ENCODE assay signal across 1 cellular context in genomic region chr14:92513966-92514843, GRCh38.
TF ChIP-seq lines count a peak whose summit lies in the region.

No MANE protein-coding gene starts in this region.

TF ChIP-seq in GM12878, 131 proteins besides CTCF, POLR2A, EP300 and RAD21 (continued from another document):
- TF ChIP-seq, protein P1, sequence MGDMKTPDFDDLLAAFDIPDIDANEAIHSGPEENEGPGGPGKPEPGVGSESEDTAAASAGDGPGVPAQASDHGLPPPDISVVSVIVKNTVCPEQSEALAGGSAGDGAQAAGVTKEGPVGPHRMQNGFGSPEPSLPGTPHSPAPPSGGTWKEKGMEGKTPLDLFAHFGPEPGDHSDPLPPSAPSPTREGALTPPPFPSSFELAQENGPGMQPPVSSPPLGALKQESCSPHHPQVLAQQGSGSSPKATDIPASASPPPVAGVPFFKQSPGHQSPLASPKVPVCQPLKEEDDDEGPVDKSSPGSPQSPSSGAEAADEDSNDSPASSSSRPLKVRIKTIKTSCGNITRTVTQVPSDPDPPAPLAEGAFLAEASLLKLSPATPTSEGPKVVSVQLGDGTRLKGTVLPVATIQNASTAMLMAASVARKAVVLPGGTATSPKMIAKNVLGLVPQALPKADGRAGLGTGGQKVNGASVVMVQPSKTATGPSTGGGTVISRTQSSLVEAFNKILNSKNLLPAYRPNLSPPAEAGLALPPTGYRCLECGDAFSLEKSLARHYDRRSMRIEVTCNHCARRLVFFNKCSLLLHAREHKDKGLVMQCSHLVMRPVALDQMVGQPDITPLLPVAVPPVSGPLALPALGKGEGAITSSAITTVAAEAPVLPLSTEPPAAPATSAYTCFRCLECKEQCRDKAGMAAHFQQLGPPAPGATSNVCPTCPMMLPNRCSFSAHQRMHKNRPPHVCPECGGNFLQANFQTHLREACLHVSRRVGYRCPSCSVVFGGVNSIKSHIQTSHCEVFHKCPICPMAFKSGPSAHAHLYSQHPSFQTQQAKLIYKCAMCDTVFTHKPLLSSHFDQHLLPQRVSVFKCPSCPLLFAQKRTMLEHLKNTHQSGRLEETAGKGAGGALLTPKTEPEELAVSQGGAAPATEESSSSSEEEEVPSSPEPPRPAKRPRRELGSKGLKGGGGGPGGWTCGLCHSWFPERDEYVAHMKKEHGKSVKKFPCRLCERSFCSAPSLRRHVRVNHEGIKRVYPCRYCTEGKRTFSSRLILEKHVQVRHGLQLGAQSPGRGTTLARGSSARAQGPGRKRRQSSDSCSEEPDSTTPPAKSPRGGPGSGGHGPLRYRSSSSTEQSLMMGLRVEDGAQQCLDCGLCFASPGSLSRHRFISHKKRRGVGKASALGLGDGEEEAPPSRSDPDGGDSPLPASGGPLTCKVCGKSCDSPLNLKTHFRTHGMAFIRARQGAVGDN (IDR thresholded peaks at IDR 0.05): 0 out of 2 replicates have a peak, but pooled peaks have one; percentile 2
- no peak for TF ChIP-seq YY1 (IDR thresholded peaks at IDR 0.05; ENCODE audit: low read depth, low read length)
- TF ChIP-seq ZNF24 (IDR thresholded peaks at IDR 0.05): no peak
- peak; percentile 23; the same call in 1 of the 2 replicates for TF ChIP-seq IKZF1 (conservative IDR thresholded peaks at IDR 0.05)
- 0 out of 2 replicates have a peak, but pooled peaks have one; percentile 3 for TF ChIP-seq NKRF (conservative IDR thresholded peaks at IDR 0.05)
- TF ChIP-seq HDAC6 (IDR thresholded peaks at IDR 0.05; ENCODE audit: unreplicated experiment): peak; percentile 40
- no peak for TF ChIP-seq TARDBP (IDR thresholded peaks at IDR 0.05; ENCODE audit: borderline replicate concordance)
- no peak for TF ChIP-seq ZZZ3 (IDR thresholded peaks at IDR 0.05; ENCODE audit: control insufficient read depth, insufficient read length, low read depth)
- TF ChIP-seq, protein P2, sequence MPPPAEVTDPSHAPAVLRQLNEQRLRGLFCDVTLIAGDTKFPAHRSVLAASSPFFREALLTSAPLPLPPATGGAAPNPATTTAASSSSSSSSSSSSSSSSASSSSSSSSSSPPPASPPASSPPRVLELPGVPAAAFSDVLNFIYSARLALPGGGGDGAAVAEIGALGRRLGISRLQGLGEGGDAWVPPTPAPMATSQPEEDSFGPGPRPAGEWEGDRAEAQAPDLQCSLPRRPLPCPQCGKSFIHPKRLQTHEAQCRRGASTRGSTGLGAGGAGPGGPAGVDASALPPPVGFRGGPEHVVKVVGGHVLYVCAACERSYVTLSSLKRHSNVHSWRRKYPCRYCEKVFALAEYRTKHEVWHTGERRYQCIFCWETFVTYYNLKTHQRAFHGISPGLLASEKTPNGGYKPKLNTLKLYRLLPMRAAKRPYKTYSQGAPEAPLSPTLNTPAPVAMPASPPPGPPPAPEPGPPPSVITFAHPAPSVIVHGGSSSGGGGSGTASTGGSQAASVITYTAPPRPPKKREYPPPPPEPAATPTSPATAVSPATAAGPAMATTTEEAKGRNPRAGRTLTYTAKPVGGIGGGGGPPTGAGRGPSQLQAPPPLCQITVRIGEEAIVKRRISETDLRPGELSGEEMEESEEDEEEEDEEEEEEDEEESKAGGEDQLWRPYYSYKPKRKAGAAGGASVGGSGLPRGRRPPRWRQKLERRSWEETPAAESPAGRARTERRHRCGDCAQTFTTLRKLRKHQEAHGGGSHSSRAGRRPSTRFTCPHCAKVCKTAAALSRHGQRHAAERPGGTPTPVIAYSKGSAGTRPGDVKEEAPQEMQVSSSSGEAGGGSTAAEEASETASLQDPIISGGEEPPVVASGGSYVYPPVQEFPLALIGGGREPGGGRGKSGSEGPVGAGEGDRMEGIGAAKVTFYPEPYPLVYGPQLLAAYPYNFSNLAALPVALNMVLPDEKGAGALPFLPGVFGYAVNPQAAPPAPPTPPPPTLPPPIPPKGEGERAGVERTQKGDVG (CRISPR knock-in tag; IDR thresholded peaks at IDR 0.05): no peak
- TF ChIP-seq REST (IDR thresholded peaks at IDR 0.05; ENCODE audit: low read depth, low read length): no peak
- peak; percentile 98 for TF ChIP-seq ZSCAN29 (IDR thresholded peaks at IDR 0.05)
- TF ChIP-seq HDGF (IDR thresholded peaks at IDR 0.05): no peak
- TF ChIP-seq PML (IDR thresholded peaks at IDR 0.05; ENCODE audit: low read length): no peak
- TF ChIP-seq LARP7 (IDR thresholded peaks at IDR 0.05): peak; percentile 16
- TF ChIP-seq BMI1 (IDR thresholded peaks at IDR 0.05; ENCODE audit: borderline replicate concordance): no peak
- no peak for TF ChIP-seq SUPT20H (IDR thresholded peaks at IDR 0.05; ENCODE audit: borderline replicate concordance, control insufficient read depth, low read depth, low read length)
- TF ChIP-seq SREBF2 (IDR thresholded peaks at IDR 0.05; ENCODE audit: low read length): no peak
- no peak for TF ChIP-seq SPI1 (IDR thresholded peaks at IDR 0.05; ENCODE audit: borderline replicate concordance, insufficient read depth, low read depth, low read length)
- no peak for TF ChIP-seq EED (IDR thresholded peaks at IDR 0.05; ENCODE audit: low read depth)
- TF ChIP-seq GABPA (IDR thresholded peaks at IDR 0.05; ENCODE audit: low read depth): no peak
